8 cellular contexts compared by ENCODE assay signal in genomic region chr10:71396084-71396713, GRCh38.
DNase-seq lines count a peak whose midpoint lies in the region; TF ChIP-seq lines count a peak whose summit lies in the region.

No MANE protein-coding gene starts in this region.

- no peaks in the 10 kb centered on the region for H3K36me3 ChIP-seq in iPS-18a (ENCODE audit: control insufficient read depth, low read depth, low read length)

- H3K27ac ChIP-seq in iPS-18a (ENCODE audit: low read length), result no peak overlapping the region

- no peaks in the 10 kb centered on the region for H3K4me1 ChIP-seq in iPS-18a (ENCODE audit: control insufficient read depth, low read depth, low read length)

- H3K27me3 ChIP-seq in iPS-18a (ENCODE audit: control insufficient read depth, insufficient read depth, low read length), result peaks cover 47% of the 10 kb centered on the region

- peak; percentile 28 for TF ChIP-seq CTCF in astrocyte of the cerebellum (IDR thresholded peaks at IDR 0.05; ENCODE audit: low read depth, low read length, missing control alignments)

- no peaks in the 10 kb centered on the region for H3K9me3 ChIP-seq in iPS-18a (ENCODE audit: control insufficient read depth, low read depth, low read length)

- H3K9ac ChIP-seq in iPS-18a (ENCODE audit: low read length), result peak overlapping the region; percentile 8

- in situ Hi-C loops in astrocyte of the cerebellum (cut with HindIII; ENCODE audit: low sequenced_read_pairs), result loop anchor here (25.0 kb wide), 1 partner anchor 191 kb away; no protein-coding TSS in a partner anchor

- DNase-seq in NCI-H2196 (lab: John Stamatoyannopoulos, UW; ENCODE audit: unreplicated experiment) (peak; percentile 31), NCI-H2196 treated with DMSO at 0.1 percent for 48 hours (lab: John Stamatoyannopoulos, UW; ENCODE audit: unreplicated experiment) (no peak), NCI-H526 (lab: John Stamatoyannopoulos, UW) (peak; percentile 57 to 86), astrocyte of the cerebellum (ENCODE audit: low read depth) (peak; percentile 3), GF-D8 (lab: John Stamatoyannopoulos, UW) (no peak)
- peak; percentile 27 for DNase-seq in stimulated activated CD4-positive, alpha-beta T cell treated with anti-CD3 and anti-CD28 coated beads, Interleukin-4, amount 100 ng/mL, for 1 hour
- no peak for DNase-seq in effector CD4-positive, alpha-beta T cell

- peak overlapping the region; percentile 29 for H3K4me3 ChIP-seq in astrocyte of the cerebellum (ENCODE audit: low read depth, low read length)
- H3K4me3 ChIP-seq in iPS-18a (ENCODE audit: low read length), result peak overlapping the region; percentile 65

Comparison
In these comparisons a context has a peak if more than half of its experiments do, and no peak if none do; other contexts are left out.
1. DNase-seq: peak in NCI-H2196 (single experiment), NCI-H526 (2 of 2), astrocyte of the cerebellum (single experiment) and stimulated activated CD4-positive, alpha-beta T cell treated with anti-CD3 and anti-CD28 coated beads, Interleukin-4, amount 100 ng/mL, for 1 hour (single experiment); none in NCI-H2196 treated with DMSO at 0.1 percent for 48 hours (single experiment), GF-D8 (single experiment) and effector CD4-positive, alpha-beta T cell (single experiment).